Comparison of ENCODE assay signal across 8 cellular contexts in the genomic region with DNA sequence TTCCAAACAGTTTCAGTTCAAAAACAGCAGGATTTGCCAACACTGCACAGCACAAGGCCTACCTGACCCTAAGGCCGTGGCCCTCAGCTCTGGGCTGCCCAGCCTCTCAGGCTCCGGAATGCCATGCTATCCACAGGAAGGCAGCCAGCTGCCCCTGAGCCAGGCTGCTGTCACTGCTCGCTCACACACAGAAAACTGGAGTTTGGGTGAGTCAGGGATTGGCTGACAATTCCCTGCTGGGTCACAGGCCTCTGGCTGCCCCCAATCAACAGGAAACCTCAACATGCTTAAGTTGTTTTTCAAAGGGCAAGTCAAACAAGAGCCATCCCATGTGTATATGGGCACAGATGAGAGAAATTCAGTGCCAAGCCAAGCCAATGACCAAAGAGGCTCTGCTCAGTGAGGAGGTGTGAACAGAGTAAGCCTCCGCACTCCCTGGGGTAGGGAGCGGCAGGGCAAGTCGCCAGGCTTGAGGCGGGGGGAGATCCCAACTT. TPM values are rescaled to one million over a fixed set of nuclear protein-coding genes. Genes with fewer than 3 reads are reported as not detected.
DNase-seq lines count a peak whose midpoint lies in the region; ATAC-seq and TF ChIP-seq lines count a peak whose summit lies in the region.

No MANE protein-coding gene starts in this region.

- in situ Hi-C loops in gastrocnemius medialis (cut with MboI; ENCODE audit: low sequenced_read_pairs in 4 of 4): no loop called here
- in situ Hi-C loops in KBM-7 (cut with MboI; ENCODE audit: low pct_unique_long_range_greater_than_20kb, low sequenced_read_pairs): no loop called here

- peaks cover 0 to 34% (median 0%) of the 10 kb centered on the region in 4 donors for H3K4me1 ChIP-seq in Peyer's patch
- H3K4me1 ChIP-seq in gastroesophageal sphincter: peaks cover 16 to 87% (median 34%) of the 10 kb centered on the region in 3 donors
- H3K4me1 ChIP-seq in gastrocnemius medialis: peaks cover 18 to 32% of the 10 kb centered on the region in 2 donors

- H3K27me3 ChIP-seq in Peyer's patch (no peaks in the 10 kb centered on the region), gastroesophageal sphincter (no peaks in the 10 kb centered on the region), gastrocnemius medialis (no peaks in the 10 kb centered on the region)

- H3K27ac ChIP-seq in Peyer's patch (peak overlapping the region; percentile 24 to 65 (median 48)), gastroesophageal sphincter (peak overlapping the region; percentile 86 to 96 (median 90)), gastrocnemius medialis (peak overlapping the region; percentile 72 to 76 (median 74))

- DNase-seq in Peyer's patch (no peak), gastrocnemius medialis (peak; percentile 41 to 75), NCI-H1436 (lab: John Stamatoyannopoulos, UW) (no peak), KBM-7 (no peak), NCI-H526 treated with DMSO at 0.1 percent for 48 hours (lab: John Stamatoyannopoulos, UW) (no peak)
- no peak for DNase-seq in activated CD8-positive, alpha-beta memory T cell treated with anti-CD3 and anti-CD28 coated beads, Interleukin-2, amount 50 U/mL, for 4 hours

- H3K36me3 ChIP-seq in Peyer's patch (peaks cover 0 to 14% (median 0%) of the 10 kb centered on the region in 3 donors), gastroesophageal sphincter (peaks cover 0 to 22% of the 10 kb centered on the region in 2 donors), gastrocnemius medialis (no peaks in the 10 kb centered on the region)

- WGBS in gastroesophageal sphincter (ENCODE audit: low coverage in 1 of 2), 2 donors: 25 to 59% methylated on average over 4 of the region's 7 CpGs

- ATAC-seq in GM18873 (IDR thresholded peaks at IDR 0.05; ENCODE audit: low FRiP score, unreplicated experiment): peak; percentile 6
- peak; percentile 93 for ATAC-seq in gastroesophageal sphincter
- ATAC-seq in gastrocnemius medialis: peak; percentile 84 to 86

- H3K9me3 ChIP-seq in Peyer's patch: no peaks in the 10 kb centered on the region
- no peaks in the 10 kb centered on the region for H3K9me3 ChIP-seq in gastroesophageal sphincter
- no peaks in the 10 kb centered on the region for H3K9me3 ChIP-seq in gastrocnemius medialis

- intact Hi-C loops in gastrocnemius medialis (cut with DNase I; ENCODE audit: low total_unique reads): loop anchor here (2.0 kb wide), 1 partner anchor 24 kb away; no protein-coding TSS in a partner anchor

- H3K4me3 ChIP-seq in Peyer's patch (no peak overlapping the region), gastroesophageal sphincter (no peak overlapping the region), gastrocnemius medialis (no peak overlapping the region)

- TF ChIP-seq POLR2A in Peyer's patch (IDR thresholded peaks at IDR 0.05) (no peak), gastroesophageal sphincter (IDR thresholded peaks at IDR 0.05) (no peak), gastrocnemius medialis (IDR thresholded peaks at IDR 0.05) (no peak)

- TF ChIP-seq CTCF in Peyer's patch (IDR thresholded peaks at IDR 0.05) (no peak), gastroesophageal sphincter (IDR thresholded peaks at IDR 0.05) (no peak), gastrocnemius medialis (IDR thresholded peaks at IDR 0.05 in 4 of 5, conservative IDR thresholded peaks at IDR 0.05 in 1 of 5) (no peak)

- no peak for TF ChIP-seq EP300 in gastroesophageal sphincter (IDR thresholded peaks at IDR 0.05)

RNA-seq across cellular contexts. Expression of gene RPL27A, which starts 50.2 kb away (rescaled TPM):
- total RNA-seq in Peyer's patch (100 to 1,000 TPM; 476 to 923 (median 619) TPM), gastroesophageal sphincter (1,000 to 10,000 TPM in 1 of 4 donors, 100 to 1,000 TPM in 3; 706 to 1,423 (median 903) TPM), gastrocnemius medialis (100 to 1,000 TPM; 598 to 693 (median 633) TPM)

RNA-seq across cellular contexts. Expression of gene TRIM66, which starts 50.3 kb away (rescaled TPM):
- total RNA-seq in Peyer's patch (10 to 100 TPM; 12.1 to 34.2 (median 19.8) TPM), gastroesophageal sphincter (10 to 100 TPM in 1 of 4 donors, 1 to 10 TPM in 3; 1.4 to 12.9 (median 3.1) TPM), gastrocnemius medialis (1 to 10 TPM in 2 of 4 donors, under 1 TPM in 2; 0.55 to 6.5 (median 1.1) TPM)

Comparison
In these comparisons a context has a peak if more than half of its experiments do, and no peak if none do; other contexts are left out.
1. ATAC-seq: peak in every context shown above with its lines; median percentile 93 in gastroesophageal sphincter; 85 in gastrocnemius medialis; 6 in GM18873.
2. DNase-seq: peak in gastrocnemius medialis (2 of 2); none in Peyer's patch (0 of 3), NCI-H1436 (single experiment), KBM-7 (single experiment), NCI-H526 treated with DMSO at 0.1 percent for 48 hours (single experiment) and activated CD8-positive, alpha-beta memory T cell treated with anti-CD3 and anti-CD28 coated beads, Interleukin-2, amount 50 U/mL, for 4 hours (single experiment).
3. Peak in every context shown above with its lines, with median percentiles within 50 percentile points of each other: H3K27ac ChIP-seq.